Comparison of ENCODE assay signal across 9 cellular contexts in genomic region chr7:17402628-17403278, GRCh38.
DNase-seq lines count a peak whose midpoint lies in the region; ATAC-seq and TF ChIP-seq lines count a peak whose summit lies in the region.
"Had no signal": no experiment of that assay in that cellular context is flagged by ENCODE, and none has a peak within 500 bp of the region (broad histone marks: within the 10 kb centered on the region; RNA-seq: fewer than 3 reads in every experiment).

No MANE protein-coding gene starts in this region.

- peak overlapping the region; percentile 49; the same call in 1 of the 2 replicates for H3K4me3 ChIP-seq in GM08714 (ENCODE audit: low read length)
- no peak overlapping the region for H3K4me3 ChIP-seq in PC-9

- H3K4me1 ChIP-seq in PC-9 (replicated peaks; ENCODE audit: insufficient read depth) = peaks cover 26% of the 10 kb centered on the region

- peak; percentile 27 to 32 for DNase-seq in activated T-cell treated with anti-CD3 and anti-CD28 coated beads, Interleukin-2, amount 50 U/mL, for 48 hours
- DNase-seq in DMS153 (lab: John Stamatoyannopoulos, UW) (no peak), NCI-H2196 (lab: John Stamatoyannopoulos, UW; ENCODE audit: unreplicated experiment) (no peak), PC-9 (no peak), iPS-NIHi11 (ENCODE audit: low spot score) (no peak)
- DNase-seq: NCI-H510A had no signal

- H3K9me2 ChIP-seq in PC-9 (ENCODE audit: insufficient read depth) = 0 out of 2 replicates have a peak, but pooled peaks cover 3% of the 10 kb centered on the region

- no peak overlapping the region for H3K27ac ChIP-seq in PC-9

- no peak overlapping the region for H3K4me2 ChIP-seq in PC-9

- no peaks in the 10 kb centered on the region for H3K36me3 ChIP-seq in PC-9 (ENCODE audit: low read depth)

- H3K9me3 ChIP-seq in PC-9 (ENCODE audit: insufficient read depth, low read depth) = peaks cover 15% of the 10 kb centered on the region; the same call in 1 of the 2 replicates

- H3K79me2 ChIP-seq in PC-9 (ENCODE audit: low read depth) = no peaks in the 10 kb centered on the region

- POLR2A ChIA-PET in PC-9 (lab: Charles Lee; ENCODE audit: unreplicated experiment) = no interaction called here

- CTCF ChIA-PET in PC-9 (lab: Charles Lee) = no interaction called here

- ATAC-seq in GM19328 (IDR thresholded peaks at IDR 0.05; ENCODE audit: unreplicated experiment) = peak; percentile 64
- ATAC-seq in HG03066 (IDR thresholded peaks at IDR 0.05; ENCODE audit: low read depth, unreplicated experiment) = peak; percentile 65

- intact Hi-C loops in PC-9 (cut with micrococcal nuclease; ENCODE audit: unreplicated experiment) = no loop called here

- TF ChIP-seq CTCF in PC-9 (conservative IDR thresholded peaks at IDR 0.05) = no peak

- H3K27me3 ChIP-seq in PC-9 (ENCODE audit: insufficient read depth, low read depth) = no peaks in the 10 kb centered on the region

- no peak overlapping the region for H2AFZ ChIP-seq in PC-9

- H3F3A ChIP-seq in PC-9 (ENCODE audit: insufficient read depth, low read depth) = no peaks in the 10 kb centered on the region

- H4K20me1 ChIP-seq in PC-9 (ENCODE audit: insufficient read depth) = no peaks in the 10 kb centered on the region

- BruUV-seq in PC-9 (replicated peaks; lab: Mats Ljungman, UMichigan) = no TSS peak

Comparison
In these comparisons a context has a peak if more than half of its experiments do, and no peak if none do; other contexts are left out.
1. DNase-seq: peak in activated T-cell treated with anti-CD3 and anti-CD28 coated beads, Interleukin-2, amount 50 U/mL, for 48 hours (2 of 2); none in DMS153 (single experiment), NCI-H2196 (single experiment), PC-9 (0 of 2) and iPS-NIHi11 (single experiment).